In the genomic region with DNA sequence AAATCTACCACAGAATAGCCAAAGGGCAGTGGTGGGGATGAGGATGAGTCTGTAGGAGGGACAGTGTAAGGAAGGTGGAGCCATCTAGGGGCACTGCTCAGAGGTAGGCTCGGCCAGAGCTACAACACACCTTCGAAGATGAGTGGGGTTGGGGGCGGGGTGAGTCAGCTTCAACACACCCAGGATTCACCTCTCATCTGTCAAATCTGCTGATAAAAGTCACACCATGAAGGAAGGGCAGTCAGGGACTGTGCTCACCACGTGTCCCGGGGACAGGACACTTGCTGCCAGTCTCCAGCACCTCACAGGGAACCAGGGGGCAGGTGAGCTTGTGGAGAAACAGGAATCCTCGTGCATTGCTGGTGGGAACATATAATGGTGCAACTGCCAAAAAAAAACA, we compare ENCODE assay signal across 8 cellular contexts.
A peak's percentile ranks its signal among the peaks of the same experiment; 100 is the strongest.
DNase-seq lines count a peak whose midpoint lies in the region; ATAC-seq and TF ChIP-seq lines count a peak whose summit lies in the region.

No MANE protein-coding gene starts in this region.

- peak; percentile 42 for DNase-seq in activated CD8-positive, alpha-beta memory T cell treated with anti-CD3 and anti-CD28 coated beads, Interleukin-2, amount 50 U/mL, for 24 hours (ENCODE audit: extremely low read depth)
- peak; percentile 33 for DNase-seq in iPS DF 4.7 (ENCODE audit: extremely low read depth, low spot score)
- peak; percentile 47 to 60 (median 55) for DNase-seq in stimulated activated CD4-positive, alpha-beta T cell treated with anti-CD3 and anti-CD28 coated beads, TNF-alpha, amount 100 ng/mL, for 4 hours (ENCODE audit: low read depth in 3 of 3)
- DNase-seq in KBM-7: no peak
- no peak for DNase-seq in NCI-H774 (lab: John Stamatoyannopoulos, UW)
- no peak for DNase-seq in mucosa of descending colon

- in situ Hi-C loops in KBM-7 (cut with MboI; ENCODE audit: low pct_unique_long_range_greater_than_20kb, low sequenced_read_pairs): no loop called here

- intact Hi-C loops in mucosa of descending colon (cut with DNase I, micrococcal nuclease): no loop called here

- peak overlapping the region; percentile 68 for H3K27ac ChIP-seq in KOPT-K1 (ENCODE audit: low read depth, low read length, poor library complexity, severe bottlenecking)

- H3K4me3 ChIP-seq in mucosa of descending colon: no peak overlapping the region

- H3K36me3 ChIP-seq in KOPT-K1 (ENCODE audit: insufficient read depth, low read length) (peaks cover 21% of the 10 kb centered on the region; the same call in 1 of the 2 replicates), mucosa of descending colon (ENCODE audit: low read depth) (no peaks in the 10 kb centered on the region)

- peaks cover 67% of the 10 kb centered on the region for H3K4me1 ChIP-seq in mucosa of descending colon (ENCODE audit: low read depth)

- H3K9me3 ChIP-seq in KOPT-K1 (ENCODE audit: insufficient read depth, low read length, poor library complexity, severe bottlenecking) (no peaks in the 10 kb centered on the region), mucosa of descending colon (no peaks in the 10 kb centered on the region)

- TF ChIP-seq CTCF in mucosa of descending colon (IDR thresholded peaks at IDR 0.05): no peak

- no peak for ATAC-seq in mucosa of descending colon
- no peak for ATAC-seq in HG03571 (IDR thresholded peaks at IDR 0.05; ENCODE audit: unreplicated experiment)

Comparison
In these comparisons a context has a peak if more than half of its experiments do, and no peak if none do; other contexts are left out.
1. DNase-seq: peak in activated CD8-positive, alpha-beta memory T cell treated with anti-CD3 and anti-CD28 coated beads, Interleukin-2, amount 50 U/mL, for 24 hours (single experiment), iPS DF 4.7 (single experiment) and stimulated activated CD4-positive, alpha-beta T cell treated with anti-CD3 and anti-CD28 coated beads, TNF-alpha, amount 100 ng/mL, for 4 hours (3 of 3); none in KBM-7 (single experiment), NCI-H774 (single experiment) and mucosa of descending colon (0 of 3).